12 cellular contexts compared by ENCODE assay signal in the genomic region with DNA sequence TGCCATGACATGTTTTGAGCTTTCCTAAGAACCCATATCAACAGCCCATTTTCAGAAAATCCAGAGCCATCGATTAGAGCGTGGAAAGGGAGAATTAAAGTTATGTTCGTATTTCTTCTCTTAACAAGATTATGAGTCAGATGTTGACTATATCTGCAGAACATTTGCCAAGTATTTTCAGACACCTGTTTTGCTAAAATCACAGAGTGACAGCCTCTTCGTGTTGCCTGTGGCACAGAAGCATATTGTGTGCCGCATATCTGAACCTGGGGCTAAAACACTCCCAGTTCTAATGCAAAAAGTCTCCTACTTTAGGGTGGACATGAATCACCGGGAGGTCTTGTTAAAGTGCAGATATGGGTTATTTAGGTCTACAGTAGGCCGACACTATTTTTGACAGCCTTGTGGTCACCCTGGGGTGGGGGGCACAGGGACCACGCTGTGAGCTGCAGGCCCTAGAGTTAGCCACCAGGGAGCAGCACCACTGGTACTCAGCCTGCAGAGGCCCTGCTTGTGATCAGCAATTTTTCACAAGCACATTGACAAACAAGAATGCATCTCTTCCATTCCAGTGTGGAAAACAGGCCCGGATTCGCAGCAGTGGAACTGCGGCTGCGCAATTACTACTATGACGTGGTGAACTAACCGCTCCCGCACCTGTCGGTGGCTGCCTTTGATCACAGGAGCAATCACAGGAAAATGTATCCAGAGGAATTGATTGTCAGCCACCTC.
DNase-seq lines count a peak whose midpoint lies in the region; ATAC-seq and TF ChIP-seq lines count a peak whose summit lies in the region.
"Had no signal": no experiment of that assay in that cellular context is flagged by ENCODE, and none has a peak within 500 bp of the region (broad histone marks: within the 10 kb centered on the region; RNA-seq: fewer than 3 reads in every experiment).

No MANE protein-coding gene starts in this region.

- no peak for TF ChIP-seq EP300 in sigmoid colon (IDR thresholded peaks at IDR 0.05)

- ATAC-seq in GM18861 (IDR thresholded peaks at IDR 0.05; ENCODE audit: unreplicated experiment) (no peak), HG03439 (IDR thresholded peaks at IDR 0.05; ENCODE audit: unreplicated experiment) (no peak)

- H3K36me3 Mint-ChIP-seq in Calu3 (ENCODE audit: insufficient read depth, unreplicated experiment) (no peaks in the 10 kb centered on the region), mesothelial cell of epicardium (no peaks in the 10 kb centered on the region)

- no peaks in the 10 kb centered on the region for H3K27me3 ChIP-seq in sigmoid colon

- H3K4me1 Mint-ChIP-seq in Calu3 (ENCODE audit: low read depth, unreplicated experiment): no peaks in the 10 kb centered on the region
- peaks cover 7% of the 10 kb centered on the region for H3K4me1 Mint-ChIP-seq in mesothelial cell of epicardium

- H3K4me1 ChIP-seq in sigmoid colon: no peaks in the 10 kb centered on the region

- no peak overlapping the region for H3K27ac ChIP-seq in sigmoid colon

- in situ Hi-C loops in astrocyte of the spinal cord (cut with HindIII; ENCODE audit: low sequenced_read_pairs): no loop called here

- no peaks in the 10 kb centered on the region for H3K27me3 Mint-ChIP-seq in Calu3 (ENCODE audit: unreplicated experiment)
- H3K27me3 Mint-ChIP-seq in mesothelial cell of epicardium (ENCODE audit: low read depth): no peaks in the 10 kb centered on the region

- no peaks in the 10 kb centered on the region for H3K9me3 Mint-ChIP-seq in Calu3 (ENCODE audit: low read depth, unreplicated experiment)
- no peaks in the 10 kb centered on the region for H3K9me3 Mint-ChIP-seq in mesothelial cell of epicardium
- H3K9me3 Mint-ChIP-seq: stimulated activated naive CD8-positive, alpha-beta T cell treated with anti-CD3 and anti-CD28 coated beads, Interleukin-15, Interleukin-2, amounts not matched to agents 100 ng/mL and 50 ng/mL, for 24 hours had no signal

- DNase-seq in Calu3 (peak; percentile 10), HFF-Myc (ENCODE audit: extremely low read depth, low read depth) (no peak), astrocyte of the spinal cord (ENCODE audit: low read depth, low spot score) (no peak), mesothelial cell of epicardium (ENCODE audit: low spot score in 2 of 2, unreplicated experiment in 2 of 2) (no peak), sigmoid colon (no peak)
- no peak for DNase-seq in stimulated activated CD4-positive, alpha-beta T cell treated with anti-CD3 and anti-CD28 coated beads, Interleukin-12 subunit alpha, Interleukin-12 subunit beta, amount 100 ng/mL, for 4 hours
- DNase-seq: activated effector memory CD4-positive, alpha-beta T cell treated with Interleukin-2 at 50 U/mL for 16 hours; midbrain; NCI-H1436 treated with DMSO at 0.1 percent for 48 hours had no signal

- H3K4me3 ChIP-seq in HFF-Myc (replicated peaks; ENCODE audit: low read depth, low read length): no peak overlapping the region
- no peak overlapping the region for H3K4me3 ChIP-seq in astrocyte of the spinal cord (ENCODE audit: low read depth, low read length)
- H3K4me3 ChIP-seq in sigmoid colon: no peak overlapping the region

- intact Hi-C loops in Calu3 (cut with micrococcal nuclease; ENCODE audit: unreplicated experiment): no loop called here
- intact Hi-C loops in sigmoid colon (cut with DNase I): no loop called here

- 90 to 91% methylated on average over 16 of the region's 16 CpGs for WGBS in sigmoid colon, 2 donors

- no peaks in the 10 kb centered on the region for H3K36me3 ChIP-seq in sigmoid colon

- TF ChIP-seq POLR2A in sigmoid colon (IDR thresholded peaks at IDR 0.05): no peak

- no TSS peak for BruUV-seq in Calu3 (replicated peaks; lab: Mats Ljungman, UMichigan)

- CTCF ChIA-PET in Calu3 (lab: Charles Lee): interaction anchor here (0.6 kb wide), 2 partner anchors 496 to 832 kb away, joined by 3 to 4 read pairs; no protein-coding TSS in a partner anchor

- H3K27ac Mint-ChIP-seq in Calu3 (ENCODE audit: unreplicated experiment): no peak overlapping the region
- H3K27ac Mint-ChIP-seq in mesothelial cell of epicardium: no peak overlapping the region
- H3K27ac Mint-ChIP-seq: stimulated activated naive CD8-positive, alpha-beta T cell treated with anti-CD3 and anti-CD28 coated beads, Interleukin-15, Interleukin-2, amounts not matched to agents 100 ng/mL and 50 ng/mL, for 24 hours had no signal

- H3K9me3 ChIP-seq in sigmoid colon: no peaks in the 10 kb centered on the region

- no peak overlapping the region for H3K4me3 Mint-ChIP-seq in Calu3 (ENCODE audit: low read depth, unreplicated experiment)
- no peak overlapping the region for H3K4me3 Mint-ChIP-seq in mesothelial cell of epicardium
- H3K4me3 Mint-ChIP-seq: stimulated activated naive CD8-positive, alpha-beta T cell treated with anti-CD3 and anti-CD28 coated beads, Interleukin-15, Interleukin-2, amounts not matched to agents 100 ng/mL and 50 ng/mL, for 24 hours had no signal

- TF ChIP-seq CTCF in Calu3 (IDR thresholded peaks at IDR 0.05; ENCODE audit: unreplicated experiment): peak; percentile 31
- peak; percentile 77 for TF ChIP-seq CTCF in HFF-Myc (IDR thresholded peaks at IDR 0.05; ENCODE audit: low read depth, low read length, missing control alignments)
- peak; percentile 58 for TF ChIP-seq CTCF in astrocyte of the spinal cord (IDR thresholded peaks at IDR 0.05; ENCODE audit: low read depth, low read length)
- TF ChIP-seq CTCF in mesothelial cell of epicardium (IDR thresholded peaks at IDR 0.05; ENCODE audit: unreplicated experiment): peak; percentile 50
- TF ChIP-seq CTCF in sigmoid colon (IDR thresholded peaks at IDR 0.05): no peak

Comparison
In these comparisons a context has a peak if more than half of its experiments do, and no peak if none do; other contexts are left out.
1. CTCF ChIP-seq: peak in Calu3 (single experiment), HFF-Myc (single experiment), astrocyte of the spinal cord (single experiment) and mesothelial cell of epicardium (single experiment); none in sigmoid colon (0 of 4).